In the genomic region with DNA sequence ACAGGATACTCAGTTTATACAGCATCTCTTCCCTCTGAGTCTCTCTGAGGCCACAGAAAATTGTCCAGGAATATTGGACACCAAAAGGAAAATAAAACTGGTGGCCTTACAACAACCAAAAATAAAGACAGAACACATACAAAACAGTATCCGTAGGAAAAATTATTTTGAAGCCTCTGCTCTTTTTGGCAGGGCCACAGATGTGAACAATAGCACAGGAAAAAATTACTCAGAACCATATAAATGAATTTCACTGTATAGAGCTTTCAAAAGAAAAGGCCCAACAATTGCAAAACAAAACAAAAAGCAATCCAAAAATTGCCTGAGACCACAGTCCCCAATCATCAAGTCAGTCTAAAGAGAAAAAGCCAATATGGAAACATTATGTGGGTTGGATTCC, we compare ENCODE assay signal across 16 cellular contexts.
"Had no signal": no experiment of that assay in that cellular context is flagged by ENCODE, and none has a peak within 500 bp of the region (broad histone marks: within the 10 kb centered on the region; RNA-seq: fewer than 3 reads in every experiment).

No MANE protein-coding gene starts in this region.

- ATAC-seq: stimulated activated effector memory CD8-positive, alpha-beta T cell treated with anti-CD3 and anti-CD28 coated beads, Interleukin-12 subunit alpha, Interleukin-12 subunit beta, amount 100 ng/mL, for 72 hours; stimulated activated naive B cell treated with anti-CD40 and anti-IgM and Interleukin-4, amounts not matched to agents 10 μg/mL and 1 μg/mL and 100 μg/mL, for 72 hours; stimulated activated naive CD8-positive, alpha-beta T cell treated with anti-CD3 and anti-CD28 coated beads, Interleukin-15, amount 100 ng/mL, for 72 hours; stimulated activated naive CD8-positive, alpha-beta T cell treated with anti-CD3 and anti-CD28 coated beads, Interleukin-15, Interleukin-2, amounts not matched to agents 100 U/mL and 50 U/mL, for 24 hours; upper lobe of right lung had no signal

- H3K27me3 ChIP-seq: stomach, suprapubic skin, testis, thyroid gland, tibial artery, tibial nerve, transverse colon, upper lobe of left lung, upper lobe of right lung, uterus, vagina had no signal

- H3K4me3 ChIP-seq: stomach, suprapubic skin, testis, thoracic aorta, thyroid gland, tibial artery, tibial nerve, transverse colon, upper lobe of left lung, upper lobe of right lung, uterus, vagina had no signal

- H3K36me3 ChIP-seq: stomach, suprapubic skin, thoracic aorta, thyroid gland, tibial artery, tibial nerve, transverse colon, upper lobe of left lung, upper lobe of right lung, uterus, vagina had no signal

- H3K4me1 ChIP-seq: stomach, suprapubic skin, testis, thyroid gland, tibial artery, transverse colon, upper lobe of left lung, uterus, vagina had no signal

- H3K9me3 ChIP-seq: stomach, suprapubic skin, testis, thoracic aorta, thyroid gland, tibial artery, tibial nerve, transverse colon, upper lobe of left lung, upper lobe of right lung, uterus, vagina had no signal

- H3K27ac ChIP-seq: stomach, suprapubic skin, testis, thoracic aorta, thyroid gland, tibial artery, tibial nerve, transverse colon, upper lobe of left lung, upper lobe of right lung, uterus, vagina had no signal
